Comparison of ENCODE assay signal across 7 cellular contexts in genomic region chr5:131263648-131264452, GRCh38. TPM values are rescaled to one million over a fixed set of nuclear protein-coding genes. Genes with fewer than 3 reads are reported as not detected.
A peak's percentile ranks its signal among the peaks of the same experiment; 100 is the strongest.
DNase-seq lines count a peak whose midpoint lies in the region; ATAC-seq and TF ChIP-seq lines count a peak whose summit lies in the region.

CDC42SE2 (plus strand) TSS chr5:131264053; CDS start chr5:131359494, 95,441 bp downstream.

- H3K36me3 ChIP-seq in body of pancreas (replicated peaks in 1 of 2; ENCODE audit: insufficient read depth in 1 of 2, low read depth in 2 of 2) (no peaks in the 10 kb centered on the region), gastrocnemius medialis (no peaks in the 10 kb centered on the region)

- no peaks in the 10 kb centered on the region for H3K9me3 ChIP-seq in body of pancreas
- no peaks in the 10 kb centered on the region for H3K9me3 ChIP-seq in gastrocnemius medialis

- in situ Hi-C loops in gastrocnemius medialis (cut with MboI; ENCODE audit: low sequenced_read_pairs in 4 of 4): loop anchor here in 1 of 4 donors (5.0 kb wide), 1 partner anchor 97 kb away; the partner anchor contains the start of gene HINT1

- H3K4me1 ChIP-seq in body of pancreas (peaks cover 15% of the 10 kb centered on the region), gastrocnemius medialis (peaks cover 33 to 44% of the 10 kb centered on the region in 2 donors)

- TF ChIP-seq CTCF in body of pancreas (IDR thresholded peaks at IDR 0.05) (peak in 1 of 7 experiments; percentile 26), gastrocnemius medialis (IDR thresholded peaks at IDR 0.05 in 4 of 5, conservative IDR thresholded peaks at IDR 0.05 in 1 of 5) (peak in 1 of 5 experiments; percentile 11)

- H3K27me3 ChIP-seq in body of pancreas (no peaks in the 10 kb centered on the region), gastrocnemius medialis (no peaks in the 10 kb centered on the region)

- H3K4me3 ChIP-seq in body of pancreas (peak within 1 kb of the TSS; percentile 93 to 94), gastrocnemius medialis (peak within 1 kb of the TSS; percentile 95 to 100 (median 98))

- intact Hi-C loops in body of pancreas (cut with DNase I): no loop called here
- intact Hi-C loops in gastrocnemius medialis (cut with DNase I; ENCODE audit: low total_unique reads): loop anchor here (1.0 to 10.0 kb wide), 2 partner anchors 99 to 151 kb away; partner anchors contain the start of gene HINT1

- ATAC-seq in GM18499 (IDR thresholded peaks at IDR 0.05; ENCODE audit: insufficient read depth, unreplicated experiment) (peak; percentile 37), HG02852 (IDR thresholded peaks at IDR 0.05; ENCODE audit: unreplicated experiment) (peak; percentile 83), body of pancreas (peak; percentile 94), gastrocnemius medialis (peak; percentile 83 to 86)

- peak; percentile 47 for DNase-seq in NCI-H1694 treated with DMSO at 0.1 percent for 48 hours (lab: John Stamatoyannopoulos, UW)
- peak; percentile 78 for DNase-seq in T1000 (lab: John Stamatoyannopoulos, UW)
- peak; percentile 84 to 91 (median 84) for DNase-seq in body of pancreas
- DNase-seq in iPS DF 4.7 (ENCODE audit: extremely low read depth, low spot score): peak; percentile 36
- DNase-seq in gastrocnemius medialis: peak; percentile 74 to 78

- TF ChIP-seq POLR2A in body of pancreas (IDR thresholded peaks at IDR 0.05): peak; percentile 91 to 97 (median 95)
- peak; percentile 92 to 97 for TF ChIP-seq POLR2A in gastrocnemius medialis (IDR thresholded peaks at IDR 0.05)

- H3K27ac ChIP-seq in body of pancreas (peak within 1 kb of the TSS; percentile 73 to 98 (median 94)), gastrocnemius medialis (peak within 1 kb of the TSS; percentile 87 to 96 (median 94))

- WGBS in body of pancreas, 2 donors: 0% methylated on average over 2 to 94 of the region's 97 CpGs

RNA-seq across cellular contexts. Expression of gene CDC42SE2, which starts in this region (rescaled TPM):
- total RNA-seq in body of pancreas: 10 to 100 TPM; 23.4 to 33.5 TPM
- 10 to 100 TPM; 23.9 to 29.6 (median 26.4) TPM for total RNA-seq in gastrocnemius medialis

Comparison
In these comparisons a context has a peak if more than half of its experiments do, and no peak if none do; other contexts are left out.
1. Peak in every context shown above with its lines: DNase-seq, ATAC-seq, H3K4me3 ChIP-seq and H3K27ac ChIP-seq.
2. ATAC-seq: peak in every context shown above with its lines; median percentile 94 in body of pancreas; 84 in gastrocnemius medialis; 83 in HG02852; 37 in GM18499.